1 cellular context compared by ENCODE assay signal in genomic region chr18:48935433-48935774, GRCh38.
TF ChIP-seq lines count a peak whose summit lies in the region.

No MANE protein-coding gene starts in this region.

TF ChIP-seq in SK-N-SH treated with all-trans-retinoic acid at 6 μM for 48 hours, 23 proteins besides CTCF, POLR2A, EP300 and RAD21 (continued from another document):
- TF ChIP-seq POU6F1 (CRISPR knock-in tag; IDR thresholded peaks at IDR 0.05; ENCODE audit: borderline replicate concordance, low read depth) (no peak), CSDC2 (CRISPR knock-in tag; IDR thresholded peaks at IDR 0.05) (no peak), ARNTL (CRISPR knock-in tag; IDR thresholded peaks at IDR 0.05; ENCODE audit: borderline replicate concordance, low read depth) (no peak)
